Comparison of ENCODE assay signal across 1 cellular context in the genomic region with DNA sequence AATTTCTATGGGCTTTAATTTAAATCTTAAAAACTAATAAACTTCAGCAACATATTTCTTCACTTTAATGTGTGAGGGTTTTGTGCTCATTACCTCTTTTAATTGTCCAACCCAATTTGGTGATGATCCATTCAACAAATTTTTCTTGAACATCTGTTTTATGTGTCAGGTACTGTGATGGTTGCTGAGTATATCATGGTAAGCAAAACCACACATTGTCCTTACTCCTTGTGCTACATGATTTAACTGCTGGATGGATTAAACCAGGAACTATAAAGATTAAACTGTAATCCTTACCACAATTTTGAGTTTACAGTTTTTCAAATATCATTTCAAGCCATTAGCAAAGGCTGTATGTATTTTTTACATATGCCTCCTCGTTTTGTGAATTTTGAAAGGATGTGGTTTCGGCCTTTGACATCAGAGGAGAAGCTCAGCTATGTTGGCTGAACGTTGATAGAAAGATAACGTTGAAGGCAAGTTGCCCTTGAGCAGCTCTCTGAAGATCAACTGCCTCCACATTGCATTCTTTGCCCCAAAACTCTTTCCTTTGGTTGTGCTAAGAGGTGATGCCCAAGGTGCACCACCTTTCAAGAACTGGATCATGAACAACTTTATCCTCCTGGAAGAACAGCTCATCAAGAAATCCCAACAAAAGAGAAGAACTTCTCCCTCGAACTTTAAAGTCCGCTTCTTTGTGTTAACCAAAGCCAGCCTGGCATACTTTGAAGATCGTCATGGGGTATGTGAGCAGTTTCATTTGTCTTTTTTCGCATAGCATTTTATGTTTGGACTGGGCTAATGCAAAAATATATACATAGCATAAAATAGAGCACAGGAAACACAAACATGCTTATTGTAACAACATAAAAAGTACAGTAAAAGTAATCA.
TF ChIP-seq lines count a peak whose summit lies in the region.

ITK (plus strand) TSS at position 467 of the 891 bp plus-strand sequence; CDS start at position 605, 138 bp downstream.

TF ChIP-seq in K562, 482 proteins besides CTCF, POLR2A, EP300 and RAD21 (continued from another document):
- TF ChIP-seq, protein P1, sequence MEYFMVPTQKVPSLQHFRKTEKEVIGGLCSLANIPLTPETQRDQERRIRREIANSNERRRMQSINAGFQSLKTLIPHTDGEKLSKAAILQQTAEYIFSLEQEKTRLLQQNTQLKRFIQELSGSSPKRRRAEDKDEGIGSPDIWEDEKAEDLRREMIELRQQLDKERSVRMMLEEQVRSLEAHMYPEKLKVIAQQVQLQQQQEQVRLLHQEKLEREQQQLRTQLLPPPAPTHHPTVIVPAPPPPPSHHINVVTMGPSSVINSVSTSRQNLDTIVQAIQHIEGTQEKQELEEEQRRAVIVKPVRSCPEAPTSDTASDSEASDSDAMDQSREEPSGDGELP (CRISPR knock-in tag; IDR thresholded peaks at IDR 0.05; ENCODE audit: borderline replicate concordance) = no peak
- TF ChIP-seq, protein P2, sequence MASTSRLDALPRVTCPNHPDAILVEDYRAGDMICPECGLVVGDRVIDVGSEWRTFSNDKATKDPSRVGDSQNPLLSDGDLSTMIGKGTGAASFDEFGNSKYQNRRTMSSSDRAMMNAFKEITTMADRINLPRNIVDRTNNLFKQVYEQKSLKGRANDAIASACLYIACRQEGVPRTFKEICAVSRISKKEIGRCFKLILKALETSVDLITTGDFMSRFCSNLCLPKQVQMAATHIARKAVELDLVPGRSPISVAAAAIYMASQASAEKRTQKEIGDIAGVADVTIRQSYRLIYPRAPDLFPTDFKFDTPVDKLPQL (IDR thresholded peaks at IDR 0.05; ENCODE audit: extremely low read depth, insufficient read length) = no peak
- no peak for TF ChIP-seq ZNF695 (CRISPR knock-in tag; IDR thresholded peaks at IDR 0.05)
- no peak for TF ChIP-seq BRF1 (IDR thresholded peaks at IDR 0.05; ENCODE audit: borderline replicate concordance, extremely low read depth, insufficient read length)
- TF ChIP-seq SMARCA4 (IDR thresholded peaks at IDR 0.05) = no peak
- no peak for TF ChIP-seq ELK3 (CRISPR knock-in tag; IDR thresholded peaks at IDR 0.05)
- TF ChIP-seq CHD1 (IDR thresholded peaks at IDR 0.05; ENCODE audit: low read length) = no peak
- no peak for TF ChIP-seq ZNF551 (CRISPR knock-in tag; IDR thresholded peaks at IDR 0.05)
- TF ChIP-seq HDAC8 (tag; IDR thresholded peaks at IDR 0.05) = no peak
- TF ChIP-seq POLR2H (tag; IDR thresholded peaks at IDR 0.05; ENCODE audit: low read depth) = no peak
- TF ChIP-seq VEZF1 (CRISPR knock-in tag; IDR thresholded peaks at IDR 0.05) = no peak
- TF ChIP-seq UBTF (IDR thresholded peaks at IDR 0.05; ENCODE audit: borderline replicate concordance in 1 of 2, low read depth in 2 of 2, low read length in 2 of 2) = no peak
- no peak for TF ChIP-seq PHF8 (IDR thresholded peaks at IDR 0.05; ENCODE audit: borderline replicate concordance, low read length)
- TF ChIP-seq CBFA2T3 (IDR thresholded peaks at IDR 0.05) = no peak
- TF ChIP-seq ZBTB1 (CRISPR knock-in tag; IDR thresholded peaks at IDR 0.05; ENCODE audit: borderline replicate concordance, low read depth) = no peak
- no peak; the same call in 1 of the 2 replicates for TF ChIP-seq ATF4 (CRISPR knock-in tag; IDR thresholded peaks at IDR 0.05)
- TF ChIP-seq ZBED1 (IDR thresholded peaks at IDR 0.05) = no peak
TF ChIP-seq in K562: peak in this region for 0.
